In the genomic region with DNA sequence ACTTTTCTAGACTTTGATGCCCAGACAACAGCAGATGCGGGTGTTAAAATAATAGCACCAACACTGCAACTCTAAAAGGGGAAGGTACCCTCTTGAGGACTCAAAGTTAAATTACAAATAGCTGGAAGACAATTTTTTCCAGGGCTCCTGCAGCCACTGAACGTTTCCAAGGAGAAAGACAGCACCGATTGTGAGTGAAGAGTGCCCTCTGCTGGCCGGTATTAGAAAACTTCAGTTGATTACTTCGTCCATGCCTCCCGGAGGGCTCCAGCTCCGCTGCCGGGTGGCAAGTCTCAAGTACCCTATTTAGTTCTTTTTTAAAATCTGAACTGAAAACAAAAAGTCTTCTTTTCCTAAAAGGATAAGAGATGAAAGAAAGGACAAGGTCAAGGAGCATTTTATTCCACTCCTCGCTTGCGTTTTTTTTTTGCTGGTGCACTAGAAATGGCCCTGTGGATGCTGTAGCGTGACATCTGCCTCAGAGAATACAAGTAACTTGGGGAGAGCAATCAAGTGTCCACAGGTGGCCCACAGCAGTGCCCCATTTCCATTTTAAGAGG, we compare ENCODE assay signal across 1 cellular context.
TF ChIP-seq lines count a peak whose summit lies in the region.

No MANE protein-coding gene starts in this region.

TF ChIP-seq in HCT116, 20 proteins besides CTCF, POLR2A, EP300 and RAD21 (continued from another document):
- TF ChIP-seq, protein P1, sequence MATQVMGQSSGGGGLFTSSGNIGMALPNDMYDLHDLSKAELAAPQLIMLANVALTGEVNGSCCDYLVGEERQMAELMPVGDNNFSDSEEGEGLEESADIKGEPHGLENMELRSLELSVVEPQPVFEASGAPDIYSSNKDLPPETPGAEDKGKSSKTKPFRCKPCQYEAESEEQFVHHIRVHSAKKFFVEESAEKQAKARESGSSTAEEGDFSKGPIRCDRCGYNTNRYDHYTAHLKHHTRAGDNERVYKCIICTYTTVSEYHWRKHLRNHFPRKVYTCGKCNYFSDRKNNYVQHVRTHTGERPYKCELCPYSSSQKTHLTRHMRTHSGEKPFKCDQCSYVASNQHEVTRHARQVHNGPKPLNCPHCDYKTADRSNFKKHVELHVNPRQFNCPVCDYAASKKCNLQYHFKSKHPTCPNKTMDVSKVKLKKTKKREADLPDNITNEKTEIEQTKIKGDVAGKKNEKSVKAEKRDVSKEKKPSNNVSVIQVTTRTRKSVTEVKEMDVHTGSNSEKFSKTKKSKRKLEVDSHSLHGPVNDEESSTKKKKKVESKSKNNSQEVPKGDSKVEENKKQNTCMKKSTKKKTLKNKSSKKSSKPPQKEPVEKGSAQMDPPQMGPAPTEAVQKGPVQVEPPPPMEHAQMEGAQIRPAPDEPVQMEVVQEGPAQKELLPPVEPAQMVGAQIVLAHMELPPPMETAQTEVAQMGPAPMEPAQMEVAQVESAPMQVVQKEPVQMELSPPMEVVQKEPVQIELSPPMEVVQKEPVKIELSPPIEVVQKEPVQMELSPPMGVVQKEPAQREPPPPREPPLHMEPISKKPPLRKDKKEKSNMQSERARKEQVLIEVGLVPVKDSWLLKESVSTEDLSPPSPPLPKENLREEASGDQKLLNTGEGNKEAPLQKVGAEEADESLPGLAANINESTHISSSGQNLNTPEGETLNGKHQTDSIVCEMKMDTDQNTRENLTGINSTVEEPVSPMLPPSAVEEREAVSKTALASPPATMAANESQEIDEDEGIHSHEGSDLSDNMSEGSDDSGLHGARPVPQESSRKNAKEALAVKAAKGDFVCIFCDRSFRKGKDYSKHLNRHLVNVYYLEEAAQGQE (IDR thresholded peaks at IDR 0.05; ENCODE audit: low read depth), result no peak
- TF ChIP-seq ZFX (IDR thresholded peaks at IDR 0.05), result no peak
- no peak for TF ChIP-seq SP1 (IDR thresholded peaks at IDR 0.05; ENCODE audit: low read depth)
TF ChIP-seq in HCT116: peak in this region for 0.
